Comparison of ENCODE assay signal across 8 cellular contexts in the genomic region with DNA sequence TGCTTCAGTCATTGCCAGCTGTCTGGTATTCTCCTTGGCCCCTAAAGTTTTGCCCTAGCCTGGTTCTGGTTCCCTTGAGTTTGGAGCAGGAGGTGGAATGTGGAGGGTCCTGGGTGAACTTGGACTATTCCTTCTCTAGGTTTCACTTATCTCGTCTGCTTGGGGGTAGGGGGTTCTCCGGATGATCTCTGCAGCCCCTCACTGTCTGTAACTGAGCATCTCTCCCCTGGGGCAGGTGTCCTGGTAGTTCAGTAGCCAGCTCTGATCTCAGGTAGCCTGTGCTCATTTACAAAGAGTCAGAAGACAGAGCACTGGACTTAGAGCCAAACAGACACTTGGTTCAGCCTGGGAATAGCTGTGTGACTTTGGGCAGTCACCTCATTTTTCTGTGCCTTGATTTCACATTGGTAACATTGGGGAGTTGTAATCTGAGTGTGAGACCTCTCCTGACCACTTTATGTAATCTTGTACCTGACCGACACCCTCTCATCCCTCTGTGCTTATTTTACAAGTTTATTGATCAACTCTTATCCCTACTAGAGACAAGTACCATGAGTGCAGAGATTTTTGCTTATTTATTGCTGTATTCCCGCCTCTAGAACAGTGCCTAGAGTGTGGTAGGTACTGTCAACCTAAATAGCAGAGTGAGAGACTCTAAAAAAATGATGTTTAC. TPM values are rescaled to one million over a fixed set of nuclear protein-coding genes. Genes with fewer than 3 reads are reported as not detected.
DNase-seq lines count a peak whose midpoint lies in the region; ATAC-seq and TF ChIP-seq lines count a peak whose summit lies in the region.

No MANE protein-coding gene starts in this region.

- DNase-seq in dorsolateral prefrontal cortex (no peak), T1000 (lab: John Stamatoyannopoulos, UW) (no peak), C1 segment of cervical spinal cord (lab: John Stamatoyannopoulos, UW) (no peak)
- no peak for DNase-seq in activated CD4-positive, CD25-positive, alpha-beta regulatory T cell treated with anti-CD3 and anti-CD28 coated beads, Interleukin-2, amount 50 U/mL, for 72 hours

- H3K4me3 ChIP-seq in dorsolateral prefrontal cortex: peak overlapping the region; percentile 63 to 99 (median 90)

- H3K4me1 Mint-ChIP-seq in nephron: peaks cover 27% of the 10 kb centered on the region

- H3K36me3 Mint-ChIP-seq in nephron (ENCODE audit: low read depth): no peaks in the 10 kb centered on the region

- peak overlapping the region; percentile 85 to 98 (median 98) for H3K4me3 Mint-ChIP-seq in nephron

- no peak for ATAC-seq in HG02870 (IDR thresholded peaks at IDR 0.05; ENCODE audit: unreplicated experiment)

- no peaks in the 10 kb centered on the region for H3K27me3 ChIP-seq in dorsolateral prefrontal cortex

- TF ChIP-seq CTCF in C4-2B (conservative IDR thresholded peaks at IDR 0.05): no peak
- TF ChIP-seq CTCF in dorsolateral prefrontal cortex (IDR thresholded peaks at IDR 0.05 in 54 of 56, conservative IDR thresholded peaks at IDR 0.05 in 2 of 56; ENCODE audit: low read depth in 1 of 56, partially characterized antibody in 56 of 56): no peak
- TF ChIP-seq CTCF in nephron (IDR thresholded peaks at IDR 0.05; ENCODE audit: unreplicated experiment in 3 of 3): no peak

- intact Hi-C loops in dorsolateral prefrontal cortex (cut with DNase I): loop anchor here (5.0 to 10.0 kb wide), 2 partner anchors 96 to 104 kb away; partner anchors contain the start of gene MEI1 (in 1 of the 2)

- 0 out of 2 replicates have a peak, but pooled peaks cover 1% of the 10 kb centered on the region for H3K36me3 ChIP-seq in KOPT-K1 (ENCODE audit: insufficient read depth, low read length)

- H3K9me3 ChIP-seq in KOPT-K1 (ENCODE audit: insufficient read depth, low read length, poor library complexity, severe bottlenecking): no peaks in the 10 kb centered on the region

- H3K27ac Mint-ChIP-seq in nephron: peak overlapping the region; percentile 95 to 99 (median 96)

- H3K27ac ChIP-seq in C4-2B (peak overlapping the region; percentile 90), KOPT-K1 (ENCODE audit: low read depth, low read length, poor library complexity, severe bottlenecking) (peak overlapping the region; percentile 94), dorsolateral prefrontal cortex (peak overlapping the region in 15 of 59 donors; percentile 84 to 96 (median 90))

- peaks cover 3% of the 10 kb centered on the region for H3K27me3 Mint-ChIP-seq in nephron (ENCODE audit: low read depth)

- no peaks in the 10 kb centered on the region for H3K9me3 Mint-ChIP-seq in nephron

RNA-seq across cellular contexts. Expression of gene CCDC134, which starts 0.8 kb away (rescaled TPM):
- total RNA-seq in dorsolateral prefrontal cortex: 10 to 100 TPM in 12 of 120 experiments, 1 to 10 TPM in 108; 4.1 to 13.3 (median 7.8) TPM

RNA-seq across cellular contexts. Expression of gene SREBF2, which starts 31.6 kb away (rescaled TPM):
- 100 to 1,000 TPM; 129 to 246 (median 190) TPM for total RNA-seq in dorsolateral prefrontal cortex
